In genomic region chr11:65183201-65183891, GRCh38 we compare ENCODE assay signal across 8 cellular contexts. TPM values are rescaled to one million over a fixed set of nuclear protein-coding genes. Genes with fewer than 3 reads are reported as not detected.
DNase-seq lines count a peak whose midpoint lies in the region; ATAC-seq and TF ChIP-seq lines count a peak whose summit lies in the region.

No MANE protein-coding gene starts in this region.

- TF ChIP-seq POLR2A in NB4 (IDR thresholded peaks at IDR 0.05; ENCODE audit: extremely low read depth, insufficient read length): no peak

- no peak overlapping the region for H3K4me3 ChIP-seq in CD4-positive, CD25-positive, alpha-beta regulatory T cell (ENCODE audit: low read depth, low read length)
- H3K4me3 ChIP-seq in NB4 (ENCODE audit: low read depth, low read length): peak overlapping the region; percentile 88

- ATAC-seq in CD4-positive, CD25-positive, alpha-beta regulatory T cell (ENCODE audit: low read depth in 2 of 2): no peak
- no peak for ATAC-seq in effector memory CD8-positive, alpha-beta T cell (replicated peaks)
- no peak for ATAC-seq in GM18870 (IDR thresholded peaks at IDR 0.05; ENCODE audit: unreplicated experiment)

- H3K27me3 ChIP-seq in CD4-positive, CD25-positive, alpha-beta regulatory T cell (ENCODE audit: control insufficient read depth, insufficient read depth, low read length): no peaks in the 10 kb centered on the region

- DNase-seq in CD4-positive, CD25-positive, alpha-beta regulatory T cell: no peak
- no peak for DNase-seq in NB4 (ENCODE audit: low read depth)
- DNase-seq in effector memory CD8-positive, alpha-beta T cell: no peak
- no peak for DNase-seq in RKO (ENCODE audit: low spot score)
- DNase-seq in HCEC 1CT: no peak
- DNase-seq in stimulated activated naive CD4-positive, alpha-beta T cell treated with Interleukin-2 at 50 U/mL for 16 hours (lab: John Stamatoyannopoulos, UW): no peak

- peaks cover 25% of the 10 kb centered on the region for H3K36me3 ChIP-seq in CD4-positive, CD25-positive, alpha-beta regulatory T cell (ENCODE audit: control insufficient read depth, insufficient read depth, low read length)

- peaks cover 13% of the 10 kb centered on the region for H3K36me3 Mint-ChIP-seq in CD4-positive, CD25-positive, alpha-beta regulatory T cell
- H3K36me3 Mint-ChIP-seq in effector memory CD8-positive, alpha-beta T cell (ENCODE audit: insufficient read depth): peaks cover 17% of the 10 kb centered on the region
- peaks cover 19% of the 10 kb centered on the region for H3K36me3 Mint-ChIP-seq in nephron (ENCODE audit: low read depth)

- H3K9me3 Mint-ChIP-seq in CD4-positive, CD25-positive, alpha-beta regulatory T cell: no peaks in the 10 kb centered on the region
- no peaks in the 10 kb centered on the region for H3K9me3 Mint-ChIP-seq in effector memory CD8-positive, alpha-beta T cell
- H3K9me3 Mint-ChIP-seq in nephron: no peaks in the 10 kb centered on the region

- peaks cover 5 to 37% (median 29%) of the 10 kb centered on the region in 4 donors for H3K4me1 Mint-ChIP-seq in CD4-positive, CD25-positive, alpha-beta regulatory T cell
- H3K4me1 Mint-ChIP-seq in effector memory CD8-positive, alpha-beta T cell (ENCODE audit: low read depth in 2 of 2): peaks cover 23 to 27% of the 10 kb centered on the region in 2 donors
- H3K4me1 Mint-ChIP-seq in nephron: peaks cover 11% of the 10 kb centered on the region

- H3K27ac ChIP-seq in CD4-positive, CD25-positive, alpha-beta regulatory T cell (ENCODE audit: insufficient read depth, low read length, poor library complexity, severe bottlenecking): peak overlapping the region; percentile 1

- no peaks in the 10 kb centered on the region for H3K27me3 Mint-ChIP-seq in CD4-positive, CD25-positive, alpha-beta regulatory T cell
- H3K27me3 Mint-ChIP-seq in effector memory CD8-positive, alpha-beta T cell: no peaks in the 10 kb centered on the region
- peaks cover 12% of the 10 kb centered on the region for H3K27me3 Mint-ChIP-seq in nephron (ENCODE audit: low read depth)

- H3K4me1 ChIP-seq in CD4-positive, CD25-positive, alpha-beta regulatory T cell (ENCODE audit: control insufficient read depth, insufficient read depth, low read length, poor library complexity, severe bottlenecking): peaks cover 33% of the 10 kb centered on the region

- TF ChIP-seq CTCF in NB4 (IDR thresholded peaks at IDR 0.05; ENCODE audit: low read depth, low read length) (no peak), nephron (IDR thresholded peaks at IDR 0.05; ENCODE audit: unreplicated experiment in 3 of 3) (no peak)

- peak overlapping the region; percentile 83 to 95 (median 92) for H3K4me3 Mint-ChIP-seq in CD4-positive, CD25-positive, alpha-beta regulatory T cell
- H3K4me3 Mint-ChIP-seq in effector memory CD8-positive, alpha-beta T cell: peak overlapping the region; percentile 33 to 56
- peak overlapping the region; percentile 90 to 94 (median 91) for H3K4me3 Mint-ChIP-seq in nephron

- H3K9me3 ChIP-seq in CD4-positive, CD25-positive, alpha-beta regulatory T cell (ENCODE audit: control insufficient read depth in 2 of 2, low read length in 2 of 2): no peaks in the 10 kb centered on the region

- peak overlapping the region in 1 of 3 donors; percentile 88 for H3K27ac Mint-ChIP-seq in CD4-positive, CD25-positive, alpha-beta regulatory T cell
- peak overlapping the region; percentile 89 to 95 for H3K27ac Mint-ChIP-seq in effector memory CD8-positive, alpha-beta T cell
- H3K27ac Mint-ChIP-seq in nephron: peak overlapping the region; percentile 59 to 73 (median 67)

RNA-seq across cellular contexts. Expression of gene CAPN1, which starts 1.6 kb away (rescaled TPM):
- total RNA-seq in CD4-positive, CD25-positive, alpha-beta regulatory T cell: 158 TPM
- 100 to 1,000 TPM in 2 of 4 donors, 10 to 100 TPM in 2; 91.2 to 148 (median 109) TPM for polyA plus RNA-seq in CD4-positive, CD25-positive, alpha-beta regulatory T cell

RNA-seq across cellular contexts. Expression of gene SPDYC, which starts 13.3 kb away (rescaled TPM):
- not detected for total RNA-seq in CD4-positive, CD25-positive, alpha-beta regulatory T cell
- not detected for polyA plus RNA-seq in CD4-positive, CD25-positive, alpha-beta regulatory T cell

RNA-seq across cellular contexts. Expression of gene SYVN1, which starts 49.0 kb away (rescaled TPM):
- total RNA-seq in CD4-positive, CD25-positive, alpha-beta regulatory T cell: 66.3 TPM
- polyA plus RNA-seq in CD4-positive, CD25-positive, alpha-beta regulatory T cell: 10 to 100 TPM in 1 of 4 donors, 1 to 10 TPM in 3; 6.2 to 10.8 (median 7.3) TPM
